1 cellular context compared by ENCODE assay signal in genomic region chr22:44197271-44197670, GRCh38.
TF ChIP-seq lines count a peak whose summit lies in the region.

No MANE protein-coding gene starts in this region.

TF ChIP-seq in K562, 482 proteins besides CTCF, POLR2A, EP300 and RAD21 (continued from another document):
- no peak for TF ChIP-seq MED1 (CRISPR knock-in tag; IDR thresholded peaks at IDR 0.05; ENCODE audit: borderline replicate concordance)
